1 cellular context compared by ENCODE assay signal in genomic region chr22:30208631-30209603, GRCh38.
A peak's percentile ranks its signal among the peaks of the same experiment; 100 is the strongest.
TF ChIP-seq lines count a peak whose summit lies in the region.

No MANE protein-coding gene starts in this region.

TF ChIP-seq in PFSK-1, 5 proteins besides CTCF, POLR2A, EP300 and RAD21:
- peak in 1 of 2 experiments; percentile 40; a peak in 1 of 4 replicates for TF ChIP-seq REST (IDR thresholded peaks at IDR 0.05; ENCODE audit: insufficient read depth in 1 of 2, low read depth in 2 of 2, low read length in 2 of 2)
- TF ChIP-seq TAF1 (IDR thresholded peaks at IDR 0.05; ENCODE audit: borderline replicate concordance, insufficient read depth, low read length) = no peak
- no peak for TF ChIP-seq POLR2AphosphoS5 (IDR thresholded peaks at IDR 0.05; ENCODE audit: low read depth, low read length)
- TF ChIP-seq FOXP2 (optimal IDR thresholded peaks at IDR 0.05; ENCODE audit: borderline replicate concordance, extremely low read depth, extremely low read length, insufficient read depth) = no peak
- TF ChIP-seq SIN3A (IDR thresholded peaks at IDR 0.05; ENCODE audit: borderline replicate concordance, insufficient read depth, low read length) = peak; percentile 46; the same call in 1 of the 2 replicates
